Comparison of ENCODE assay signal across 8 cellular contexts in the genomic region with DNA sequence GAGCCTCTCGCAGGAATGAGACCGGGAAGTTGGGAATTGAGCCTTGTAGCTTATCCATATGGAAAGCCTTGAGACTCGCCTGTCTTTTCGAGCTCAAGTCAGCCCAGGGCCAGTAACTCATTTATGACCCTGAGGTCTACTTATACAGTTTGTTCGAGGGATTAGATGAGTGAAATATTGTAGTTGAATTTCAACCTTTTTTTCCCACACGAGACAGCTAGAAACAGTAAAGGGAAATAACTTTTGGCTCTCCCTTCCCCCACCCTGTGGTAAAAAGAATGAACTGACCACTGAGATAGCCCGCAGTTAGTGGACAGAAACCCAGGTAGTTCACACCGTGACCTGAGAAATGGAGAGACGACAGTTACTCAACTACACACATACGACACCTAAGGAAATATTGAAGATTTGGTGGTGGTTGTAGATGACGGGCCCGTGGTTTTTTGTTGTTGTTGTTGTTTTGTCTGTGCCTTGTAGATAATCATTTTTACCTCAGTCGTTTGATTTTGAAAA. TPM values are rescaled to one million over a fixed set of nuclear protein-coding genes. Genes with fewer than 3 reads are reported as not detected.
DNase-seq lines count a peak whose midpoint lies in the region; ATAC-seq lines count a peak whose summit lies in the region.

No MANE protein-coding gene starts in this region.

- H3K27me3 ChIP-seq in CD4-positive, CD25-positive, alpha-beta regulatory T cell (ENCODE audit: control insufficient read depth, insufficient read depth, low read length): no peaks in the 10 kb centered on the region
- H3K27me3 ChIP-seq in HUES64 (ENCODE audit: insufficient read depth, low read length): no peaks in the 10 kb centered on the region

- H3K4me3 ChIP-seq in CD4-positive, CD25-positive, alpha-beta regulatory T cell (ENCODE audit: low read depth, low read length): peak overlapping the region; percentile 96
- peak overlapping the region; percentile 85 for H3K4me3 ChIP-seq in HUES64 (ENCODE audit: low read length)
- H3K4me3 ChIP-seq in iPS-18c (ENCODE audit: insufficient read depth, low read depth, low read length): peak overlapping the region; percentile 80

- no peak for ATAC-seq in CD4-positive, CD25-positive, alpha-beta regulatory T cell (ENCODE audit: low read depth in 2 of 2)
- no peak for ATAC-seq in stimulated activated naive B cell treated with anti-CD40 and anti-IgM and Interleukin-4, amounts not matched to agents 10 μg/mL and 1 μg/mL and 100 μg/mL, for 72 hours (replicated peaks)

- H3K4me3 Mint-ChIP-seq in CD4-positive, CD25-positive, alpha-beta regulatory T cell: peak overlapping the region; percentile 87 to 97 (median 90)
- H3K4me3 Mint-ChIP-seq in activated naive CD8-positive, alpha-beta T cell: peak overlapping the region; percentile 94
- peak overlapping the region; percentile 94 to 99 for H3K4me3 Mint-ChIP-seq in stimulated activated naive B cell treated with anti-CD40 and anti-IgM and Interleukin-4, amounts not matched to agents 10 μg/mL and 1 μg/mL and 100 μg/mL, for 72 hours

- H3K27ac ChIP-seq in CD4-positive, CD25-positive, alpha-beta regulatory T cell (ENCODE audit: insufficient read depth, low read length, poor library complexity, severe bottlenecking): peak overlapping the region; percentile 97
- H3K27ac ChIP-seq in HUES64 (ENCODE audit: low read depth, low read length): peak overlapping the region; percentile 98

- peaks cover 22% of the 10 kb centered on the region for H3K36me3 ChIP-seq in CD4-positive, CD25-positive, alpha-beta regulatory T cell (ENCODE audit: control insufficient read depth, insufficient read depth, low read length)
- peaks cover 38% of the 10 kb centered on the region for H3K36me3 ChIP-seq in HUES64 (ENCODE audit: insufficient read depth, low read length)

- H3K4me1 ChIP-seq in CD4-positive, CD25-positive, alpha-beta regulatory T cell (ENCODE audit: control insufficient read depth, insufficient read depth, low read length, poor library complexity, severe bottlenecking): peaks cover 56% of the 10 kb centered on the region
- peaks cover 8% of the 10 kb centered on the region; the same call in 1 of the 2 replicates for H3K4me1 ChIP-seq in HUES64 (ENCODE audit: insufficient read depth, low read length)

- H3K36me3 Mint-ChIP-seq in CD4-positive, CD25-positive, alpha-beta regulatory T cell: peaks cover 21% of the 10 kb centered on the region
- H3K36me3 Mint-ChIP-seq in activated naive CD8-positive, alpha-beta T cell: peaks cover 17% of the 10 kb centered on the region
- H3K36me3 Mint-ChIP-seq in stimulated activated naive B cell treated with anti-CD40 and anti-IgM and Interleukin-4, amounts not matched to agents 10 μg/mL and 1 μg/mL and 100 μg/mL, for 72 hours: peaks cover 22 to 44% of the 10 kb centered on the region in 2 donors

- H3K9ac ChIP-seq in HUES64 (ENCODE audit: low read depth, low read length): peak overlapping the region; percentile 94

- no peaks in the 10 kb centered on the region for H3K9me3 Mint-ChIP-seq in CD4-positive, CD25-positive, alpha-beta regulatory T cell
- no peaks in the 10 kb centered on the region for H3K9me3 Mint-ChIP-seq in activated naive CD8-positive, alpha-beta T cell (ENCODE audit: low read depth)
- no peaks in the 10 kb centered on the region for H3K9me3 Mint-ChIP-seq in stimulated activated naive B cell treated with anti-CD40 and anti-IgM and Interleukin-4, amounts not matched to agents 10 μg/mL and 1 μg/mL and 100 μg/mL, for 72 hours

- H3K27me3 Mint-ChIP-seq in CD4-positive, CD25-positive, alpha-beta regulatory T cell: no peaks in the 10 kb centered on the region
- no peaks in the 10 kb centered on the region for H3K27me3 Mint-ChIP-seq in activated naive CD8-positive, alpha-beta T cell
- H3K27me3 Mint-ChIP-seq in stimulated activated naive B cell treated with anti-CD40 and anti-IgM and Interleukin-4, amounts not matched to agents 10 μg/mL and 1 μg/mL and 100 μg/mL, for 72 hours: no peaks in the 10 kb centered on the region

- peaks cover 25 to 75% (median 54%) of the 10 kb centered on the region in 4 donors for H3K4me1 Mint-ChIP-seq in CD4-positive, CD25-positive, alpha-beta regulatory T cell
- peaks cover 57% of the 10 kb centered on the region for H3K4me1 Mint-ChIP-seq in activated naive CD8-positive, alpha-beta T cell (ENCODE audit: low read depth)
- peaks cover 29 to 62% of the 10 kb centered on the region in 2 donors for H3K4me1 Mint-ChIP-seq in stimulated activated naive B cell treated with anti-CD40 and anti-IgM and Interleukin-4, amounts not matched to agents 10 μg/mL and 1 μg/mL and 100 μg/mL, for 72 hours

- DNase-seq in CD4-positive, CD25-positive, alpha-beta regulatory T cell: peak; percentile 27 to 53 (median 30)
- DNase-seq in stimulated activated naive B cell treated with anti-CD40 and anti-IgM and Interleukin-4, amounts not matched to agents 10 μg/mL and 1 μg/mL and 100 μg/mL, for 72 hours: no peak
- DNase-seq in NCI-H1930 (lab: John Stamatoyannopoulos, UW): no peak
- DNase-seq in NCI-H1092 (lab: John Stamatoyannopoulos, UW): no peak
- DNase-seq in epidermal melanocyte (ENCODE audit: insufficient read length, low spot score): no peak

- no peaks in the 10 kb centered on the region for H3K9me3 ChIP-seq in CD4-positive, CD25-positive, alpha-beta regulatory T cell (ENCODE audit: control insufficient read depth in 2 of 2, low read length in 2 of 2)
- H3K9me3 ChIP-seq in HUES64 (ENCODE audit: insufficient read depth, low read depth, low read length): no peaks in the 10 kb centered on the region
- no peaks in the 10 kb centered on the region for H3K9me3 ChIP-seq in iPS-18c (ENCODE audit: control insufficient read depth, insufficient read depth, low read length)

- peak overlapping the region; percentile 90 to 95 (median 94) for H3K27ac Mint-ChIP-seq in CD4-positive, CD25-positive, alpha-beta regulatory T cell
- peak overlapping the region; percentile 92 for H3K27ac Mint-ChIP-seq in activated naive CD8-positive, alpha-beta T cell
- peak overlapping the region; percentile 99 for H3K27ac Mint-ChIP-seq in stimulated activated naive B cell treated with anti-CD40 and anti-IgM and Interleukin-4, amounts not matched to agents 10 μg/mL and 1 μg/mL and 100 μg/mL, for 72 hours

- WGBS in HUES64: 16% methylated on average over 9 of the region's 13 CpGs

RNA-seq across cellular contexts. Expression of gene EIF3J, which starts 0.8 kb away (rescaled TPM):
- total RNA-seq in CD4-positive, CD25-positive, alpha-beta regulatory T cell: 80.4 TPM
- polyA plus RNA-seq in CD4-positive, CD25-positive, alpha-beta regulatory T cell: 10 to 100 TPM; 18.2 to 29.0 (median 22.0) TPM
- polyA plus RNA-seq in HUES64 (2013, experiment 1 of 2): 71.3 TPM
- polyA plus RNA-seq in HUES64 (2013, experiment 2 of 2): 75.8 TPM

Comparison
In these comparisons a context has a peak if more than half of its experiments do, and no peak if none do; other contexts are left out.
1. DNase-seq: peak in CD4-positive, CD25-positive, alpha-beta regulatory T cell (3 of 3); none in stimulated activated naive B cell treated with anti-CD40 and anti-IgM and Interleukin-4, amounts not matched to agents 10 μg/mL and 1 μg/mL and 100 μg/mL, for 72 hours (single experiment), NCI-H1930 (0 of 2), NCI-H1092 (single experiment) and epidermal melanocyte (single experiment).
2. Peak in every context shown above with its lines, with median percentiles within 50 percentile points of each other: H3K4me3 ChIP-seq, H3K27ac Mint-ChIP-seq and H3K4me3 Mint-ChIP-seq.